Comparison of ENCODE assay signal across 22 cellular contexts in genomic region chr13:28548872-28549271, GRCh38. TPM values are rescaled to one million over a fixed set of nuclear protein-coding genes. Genes with fewer than 3 reads are reported as not detected.
DNase-seq lines count a peak whose midpoint lies in the region; ATAC-seq and TF ChIP-seq lines count a peak whose summit lies in the region.
"Had no signal": no experiment of that assay in that cellular context is flagged by ENCODE, and none has a peak within 500 bp of the region (broad histone marks: within the 10 kb centered on the region; RNA-seq: fewer than 3 reads in every experiment).

No MANE protein-coding gene starts in this region.

- no peaks in the 10 kb centered on the region; the same call in 1 of the 3 replicates for H3K9me3 Mint-ChIP-seq in GM23338
- peaks cover 10% of the 10 kb centered on the region for H3K9me3 Mint-ChIP-seq in WTC11
- peaks cover 2 to 8% of the 10 kb centered on the region in 2 donors for H3K9me3 Mint-ChIP-seq in effector memory CD8-positive, alpha-beta T cell
- peaks cover 10% of the 10 kb centered on the region for H3K9me3 Mint-ChIP-seq in mesothelial cell of epicardium

- H3K27ac Mint-ChIP-seq in GM23338 (no peak overlapping the region), WTC11 (no peak overlapping the region; the same call in 1 of the 2 replicates), mesothelial cell of epicardium (no peak overlapping the region)
- no peak overlapping the region for H3K27ac Mint-ChIP-seq in effector memory CD8-positive, alpha-beta T cell
- H3K27ac Mint-ChIP-seq: activated naive CD8-positive, alpha-beta T cell; activated T-cell treated with anti-CD3 and anti-CD28 coated beads, Interleukin-2, amount 50 U/mL, for 72 hours had no signal

- H3K36me3 Mint-ChIP-seq in GM23338 (ENCODE audit: low read depth) (0 out of 3 replicates have a peak, but pooled peaks cover 8% of the 10 kb centered on the region), WTC11 (peaks cover 3% of the 10 kb centered on the region; the same call in 1 of the 2 replicates), mesothelial cell of epicardium (peaks cover 2% of the 10 kb centered on the region)
- H3K36me3 Mint-ChIP-seq in effector memory CD8-positive, alpha-beta T cell (ENCODE audit: insufficient read depth): no peaks in the 10 kb centered on the region
- H3K36me3 Mint-ChIP-seq: activated naive CD8-positive, alpha-beta T cell had no signal

- ATAC-seq in GM23338 (peak; percentile 90), WTC11 (peak; percentile 85), GM21367 (IDR thresholded peaks at IDR 0.05; ENCODE audit: unreplicated experiment) (no peak)
- ATAC-seq in effector memory CD8-positive, alpha-beta T cell (replicated peaks): no peak
- ATAC-seq: GM12878, Right ventricle myocardium inferior had no signal

- intact Hi-C loops in A673 (cut with micrococcal nuclease; ENCODE audit: unreplicated experiment): loop anchor here (10.0 kb wide), 1 partner anchor 246 kb away; no protein-coding TSS in a partner anchor

- H3K4me3 Mint-ChIP-seq in GM23338 (no peak overlapping the region), WTC11 (no peak overlapping the region), mesothelial cell of epicardium (no peak overlapping the region)
- H3K4me3 Mint-ChIP-seq in effector memory CD8-positive, alpha-beta T cell: no peak overlapping the region
- H3K4me3 Mint-ChIP-seq: activated naive CD8-positive, alpha-beta T cell; activated T-cell treated with anti-CD3 and anti-CD28 coated beads, Interleukin-2, amount 50 U/mL, for 72 hours had no signal

- H3K9me2 ChIP-seq in GM23338 (ENCODE audit: insufficient read depth) (peaks cover 3% of the 10 kb centered on the region; the same call in 1 of the 2 replicates), hepatocyte (replicated peaks; ENCODE audit: insufficient read depth) (no peaks in the 10 kb centered on the region)

- H2AFZ ChIP-seq in GM23338: peak overlapping the region; percentile 61; the same call in 1 of the 2 replicates
- no peak overlapping the region for H2AFZ ChIP-seq in hepatocyte

- no peaks in the 10 kb centered on the region for H3K27me3 ChIP-seq in A673 (replicated peaks; ENCODE audit: insufficient read depth, low read depth, low read length, poor library complexity)
- H3K27me3 ChIP-seq in GM23338 (ENCODE audit: insufficient read depth): no peaks in the 10 kb centered on the region
- H3K27me3 ChIP-seq in hepatocyte: no peaks in the 10 kb centered on the region
- H3K27me3 ChIP-seq: colonic mucosa, sigmoid colon had no signal

- H3K4me2 ChIP-seq in GM23338 (no peak overlapping the region), hepatocyte (no peak overlapping the region)

- peaks cover 14% of the 10 kb centered on the region for H3K4me1 ChIP-seq in A673 (ENCODE audit: insufficient read depth, low read length, poor library complexity, severe bottlenecking)
- H3K4me1 ChIP-seq in GM23338 (ENCODE audit: insufficient read depth): no peaks in the 10 kb centered on the region; the same call in 1 of the 2 replicates
- peaks cover 9% of the 10 kb centered on the region for H3K4me1 ChIP-seq in hepatocyte (ENCODE audit: insufficient read depth)
- H3K4me1 ChIP-seq: colonic mucosa, sigmoid colon had no signal

- CTCF ChIA-PET in A673 (lab: Charles Lee) (interaction anchor here (0.6 kb wide), 1 partner anchor 251 kb away, joined by 3 read pairs; no protein-coding TSS in a partner anchor), WTC11 (lab: Charles Lee) (interaction anchor here (0.6 to 1.8 kb wide), 28 partner anchors 11 to 287 kb away, joined by 3 to 23 read pairs (median 4); partner anchors contain the start of gene POMP)

- POLR2A ChIA-PET in A673 (lab: Charles Lee; ENCODE audit: low non-redundant PET) (no interaction called here), WTC11 (lab: Charles Lee) (interaction anchor here (1.0 kb wide), 1 partner anchor 125 kb away, joined by 3 read pairs; no protein-coding TSS in a partner anchor)

- no peaks in the 10 kb centered on the region for H3F3A ChIP-seq in GM23338 (replicated peaks; ENCODE audit: low read depth)

- H3K4me1 Mint-ChIP-seq in GM23338 (peaks cover 13% of the 10 kb centered on the region), WTC11 (peaks cover 18% of the 10 kb centered on the region), mesothelial cell of epicardium (peaks cover 4% of the 10 kb centered on the region)
- no peaks in the 10 kb centered on the region for H3K4me1 Mint-ChIP-seq in effector memory CD8-positive, alpha-beta T cell (ENCODE audit: low read depth in 2 of 2)

- no peaks in the 10 kb centered on the region for H4K20me1 ChIP-seq in GM23338 (replicated peaks; ENCODE audit: insufficient read depth)
- no peaks in the 10 kb centered on the region for H4K20me1 ChIP-seq in hepatocyte (ENCODE audit: insufficient read depth, poor library complexity, severe bottlenecking)

- peak; percentile 54 for TF ChIP-seq CTCF in A673 (conservative IDR thresholded peaks at IDR 0.05; ENCODE audit: low read depth, low read length)
- peak; percentile 59 to 67 for TF ChIP-seq CTCF in GM23338 (conservative IDR thresholded peaks at IDR 0.05; ENCODE audit: low read depth in 2 of 2)
- TF ChIP-seq CTCF in WTC11 (IDR thresholded peaks at IDR 0.05): no peak
- peak; percentile 9 for TF ChIP-seq CTCF in hepatocyte (IDR thresholded peaks at IDR 0.05; ENCODE audit: poor library complexity)
- TF ChIP-seq CTCF in mesothelial cell of epicardium (IDR thresholded peaks at IDR 0.05; ENCODE audit: unreplicated experiment): no peak

- no TSS peak for BruUV-seq in A673 (replicated peaks; lab: Mats Ljungman, UMichigan)

- H3K36me3 ChIP-seq in A673 (ENCODE audit: insufficient read depth, low read length, poor library complexity, severe bottlenecking): no peaks in the 10 kb centered on the region
- no peaks in the 10 kb centered on the region for H3K36me3 ChIP-seq in GM23338 (ENCODE audit: insufficient read depth)
- no peaks in the 10 kb centered on the region for H3K36me3 ChIP-seq in hepatocyte (replicated peaks; ENCODE audit: insufficient read depth, low read depth)
- H3K36me3 ChIP-seq: colonic mucosa, sigmoid colon had no signal

- WGBS in hepatocyte (ENCODE audit: low lambda C conversion rate, missing lambda C conversion rate): 40% methylated on average over 2 of the region's 2 CpGs

- H3K27me3 Mint-ChIP-seq in GM23338 (ENCODE audit: insufficient read depth, low read depth, poor library complexity) (peaks cover 9% of the 10 kb centered on the region), WTC11 (ENCODE audit: low read depth) (peaks cover 7% of the 10 kb centered on the region; the same call in 1 of the 2 replicates), mesothelial cell of epicardium (ENCODE audit: low read depth) (peaks cover 9% of the 10 kb centered on the region)
- H3K27me3 Mint-ChIP-seq in effector memory CD8-positive, alpha-beta T cell: peaks cover 48 to 61% of the 10 kb centered on the region in 2 donors

- no peak overlapping the region for H3K4me3 ChIP-seq in A673 (ENCODE audit: low read depth, low read length, poor library complexity, severe bottlenecking)
- H3K4me3 ChIP-seq in GM23338: no peak overlapping the region
- H3K4me3 ChIP-seq in hepatocyte: no peak overlapping the region
- H3K4me3 ChIP-seq: colonic mucosa, GM12878, sigmoid colon had no signal

- DNase-seq in A673 (ENCODE audit: low spot score): peak; percentile 18
- DNase-seq in GM23338 (ENCODE audit: low spot score): peak; percentile 60
- DNase-seq in WTC11 (ENCODE audit: low spot score): no peak
- DNase-seq in hepatocyte (ENCODE audit: low spot score): no peak
- no peak for DNase-seq in effector memory CD8-positive, alpha-beta T cell
- no peak for DNase-seq in mesothelial cell of epicardium (ENCODE audit: low spot score in 2 of 2, unreplicated experiment in 2 of 2)
- DNase-seq in NCI-H1092 (lab: John Stamatoyannopoulos, UW): no peak
- DNase-seq: activated CD4-positive, CD25-positive, alpha-beta regulatory T cell treated with anti-CD3 and anti-CD28 coated beads, Interleukin-2, amount 50 U/mL, for 72 hours; activated CD8-positive, alpha-beta memory T cell treated with anti-CD3 and anti-CD28 coated beads for 24 hours; activated T-cell treated with anti-CD3 and anti-CD28 coated beads, Interleukin-2, amount 50 U/mL, for 72 hours; colonic mucosa; DMS153; head of caudate nucleus; Kasumi-1; NCI-H1930; posterior cingulate gyrus; sigmoid colon had no signal

- H3K9me3 ChIP-seq in A673 (ENCODE audit: low read depth, low read length, poor library complexity, severe bottlenecking) (no peaks in the 10 kb centered on the region), hepatocyte (ENCODE audit: low read depth) (no peaks in the 10 kb centered on the region)
- H3K9me3 ChIP-seq: colonic mucosa had no signal

- H3K79me2 ChIP-seq in GM23338 (replicated peaks; ENCODE audit: insufficient read depth): no peaks in the 10 kb centered on the region
- no peaks in the 10 kb centered on the region for H3K79me2 ChIP-seq in hepatocyte

- H3K27ac ChIP-seq in A673 (ENCODE audit: low read depth, low read length, poor library complexity, severe bottlenecking) (no peak overlapping the region), GM23338 (ENCODE audit: low read depth) (no peak overlapping the region), hepatocyte (no peak overlapping the region)
- H3K27ac ChIP-seq: colonic mucosa, sigmoid colon had no signal

TF ChIP-seq in GM23338, 12 proteins besides CTCF, POLR2A, EP300 and RAD21 (continues in another document):
- no peak for TF ChIP-seq STAT1 (IDR thresholded peaks at IDR 0.05; ENCODE audit: unreplicated experiment)

TF ChIP-seq in WTC11, 78 proteins besides CTCF, POLR2A, EP300 and RAD21 (continues in another document):
- TF ChIP-seq SOX15 (CRISPR knock-in tag; IDR thresholded peaks at IDR 0.05): no peak
- no peak for TF ChIP-seq JUN (CRISPR knock-in tag; IDR thresholded peaks at IDR 0.05)
- TF ChIP-seq HMGXB4 (CRISPR knock-in tag; IDR thresholded peaks at IDR 0.05): no peak

RNA-seq across cellular contexts. Expression of gene FLT1, which starts 53.9 kb away (rescaled TPM):
- total RNA-seq in A673 (2021) (4.3 and 5.2 TPM in 2 replicates), WTC11 (2021) (66.3 to 71.0 TPM (median 66.8 TPM) in 3 replicates), hepatocyte (37.0 and 40.1 TPM in 2 replicates), mesothelial cell of epicardium (4.9 to 6.5 TPM (median 5.5 TPM) in 3 replicates)
- 112 and 116 TPM in 2 replicates for total RNA-seq in GM23338 (2014; rRNA removed; shearing (Covaris generic))
- polyA plus RNA-seq in GM23338 (2016; fragmentation: Nextera tagmentation; extraction: Ambion mirVana) (22.3 and 26.8 TPM in 2 replicates), hepatocyte (30.2 and 30.4 TPM in 2 replicates)
- polyA plus RNA-seq: neural cell had no signal

Comparison
In these comparisons a context has a peak if more than half of its experiments do, and no peak if none do; other contexts are left out.
1. DNase-seq: peak in A673 (single experiment) and GM23338 (single experiment); none in WTC11 (single experiment), hepatocyte (single experiment), effector memory CD8-positive, alpha-beta T cell (0 of 3), mesothelial cell of epicardium (0 of 2) and NCI-H1092 (single experiment).
2. CTCF ChIP-seq: peak in A673 (single experiment), GM23338 (2 of 2) and hepatocyte (single experiment); none in WTC11 (single experiment) and mesothelial cell of epicardium (single experiment).
3. ATAC-seq: peak in GM23338 (single experiment) and WTC11 (single experiment); none in effector memory CD8-positive, alpha-beta T cell (single experiment) and GM21367 (single experiment).